21 cellular contexts compared by ENCODE assay signal in genomic region chr3:15476378-15476777, GRCh38. TPM values are rescaled to one million over a fixed set of nuclear protein-coding genes. Genes with fewer than 3 reads are reported as not detected.
DNase-seq lines count a peak whose midpoint lies in the region; ATAC-seq and TF ChIP-seq lines count a peak whose summit lies in the region.
"Had no signal": no experiment of that assay in that cellular context is flagged by ENCODE, and none has a peak within 500 bp of the region (broad histone marks: within the 10 kb centered on the region; RNA-seq: fewer than 3 reads in every experiment).

No MANE protein-coding gene starts in this region.

- H3K4me3 ChIP-seq in heart right ventricle (no peak overlapping the region), right cardiac atrium (ENCODE audit: low read length) (no peak overlapping the region), foreskin fibroblast (ENCODE audit: low read depth in 1 of 2, low read length in 2 of 2) (no peak overlapping the region), upper lobe of right lung (no peak overlapping the region)
- H3K4me3 ChIP-seq: esophagus squamous epithelium, HAP-1, thyroid gland had no signal

- ATAC-seq in heart right ventricle = peak in 6 of 8 donors; percentile 20 to 63 (median 48)
- no peak for ATAC-seq in right cardiac atrium
- no peak for ATAC-seq in upper lobe of right lung
- ATAC-seq in HG02840 (IDR thresholded peaks at IDR 0.05; ENCODE audit: low FRiP score, unreplicated experiment) = no peak
- ATAC-seq: activated T-helper 17 cell treated with anti-CD3 and anti-CD28 coated beads, Interleukin-2, amount 50 U/mL, for 72 hours; natural killer cell treated with Interleukin-12 subunit alpha and Interleukin-12 subunit beta and Interleukin-15 and Interleukin-18, amount 100 ng/mL, for 72 hours; Panc1 had no signal

- no peaks in the 10 kb centered on the region for H3K27me3 ChIP-seq in heart right ventricle
- H3K27me3 ChIP-seq in right cardiac atrium (ENCODE audit: control insufficient read depth, insufficient read depth) = no peaks in the 10 kb centered on the region
- no peaks in the 10 kb centered on the region for H3K27me3 ChIP-seq in upper lobe of right lung
- H3K27me3 ChIP-seq: esophagus squamous epithelium, thyroid gland had no signal

- 66 to 68% methylated on average over 3 of the region's 3 CpGs for WGBS in heart right ventricle, 2 donors
- WGBS in right cardiac atrium = 61% methylated on average over 3 of the region's 3 CpGs

- H3K36me3 ChIP-seq in heart right ventricle (peaks cover 0 to 14% (median 0%) of the 10 kb centered on the region in 9 donors), upper lobe of right lung (no peaks in the 10 kb centered on the region)
- H3K36me3 ChIP-seq: esophagus squamous epithelium, HAP-1, thyroid gland had no signal

- H3K4me1 ChIP-seq in heart right ventricle (peaks cover 0 to 41% (median 12%) of the 10 kb centered on the region in 9 donors), right cardiac atrium (ENCODE audit: control insufficient read depth, insufficient read depth, low read length) (peaks cover 7% of the 10 kb centered on the region), upper lobe of right lung (no peaks in the 10 kb centered on the region)
- H3K4me1 ChIP-seq: esophagus squamous epithelium, HAP-1, thyroid gland had no signal

- H3K9me3 ChIP-seq in heart right ventricle (peaks cover 0 to 7% (median 0%) of the 10 kb centered on the region in 11 donors), right cardiac atrium (ENCODE audit: control insufficient read depth, low read length) (no peaks in the 10 kb centered on the region), upper lobe of right lung (no peaks in the 10 kb centered on the region)
- H3K9me3 ChIP-seq: esophagus squamous epithelium, HAP-1, thyroid gland had no signal

- intact Hi-C loops in heart right ventricle (cut with DNase I) (no loop called here), right cardiac atrium (cut with DNase I) (no loop called here), upper lobe of right lung (cut with DNase I) (no loop called here)

- TF ChIP-seq CTCF in heart right ventricle (IDR thresholded peaks at IDR 0.05) (no peak), foreskin fibroblast (IDR thresholded peaks at IDR 0.05; ENCODE audit: low read depth, low read length) (no peak), upper lobe of right lung (IDR thresholded peaks at IDR 0.05) (no peak)

- DNase-seq in heart right ventricle = no peak
- no peak for DNase-seq in right cardiac atrium
- DNase-seq in SK-N-DZ (ENCODE audit: low spot score) = peak; percentile 38
- DNase-seq in foreskin fibroblast = peak; percentile 15 to 42
- DNase-seq in AG20443 (ENCODE audit: low spot score) = no peak
- DNase-seq in upper lobe of right lung = no peak
- DNase-seq in DMS153 (lab: John Stamatoyannopoulos, UW) = no peak
- DNase-seq: activated CD4-positive, alpha-beta T cell treated with anti-CD3 and anti-CD28 coated beads for 1 hour; CD4-positive, alpha-beta T cell; DND-41; esophagus squamous epithelium; KBM-7; kidney; NCI-H526 treated with DMSO at 0.1 percent for 48 hours; T1000; thyroid gland had no signal

- no peak overlapping the region for H3K27ac ChIP-seq in heart right ventricle
- no peak overlapping the region for H3K27ac ChIP-seq in right cardiac atrium (ENCODE audit: low read length)
- no peak overlapping the region for H3K27ac ChIP-seq in upper lobe of right lung
- H3K27ac ChIP-seq: esophagus squamous epithelium, thyroid gland had no signal

RNA-seq across cellular contexts. Expression of gene COLQ, which starts 45.1 kb away (rescaled TPM):
- 10 to 100 TPM in 7 of 10 donors, 1 to 10 TPM in 2, under 1 TPM in 1; 0.85 to 23.3 (median 14.9) TPM for total RNA-seq in heart right ventricle
- 1 to 10 TPM; 3.7 to 5.7 TPM for polyA plus RNA-seq in heart right ventricle
- 10 to 100 TPM in 1 of 4 donors, 1 to 10 TPM in 3; 1.7 to 18.9 (median 3.4) TPM for total RNA-seq in right cardiac atrium
- polyA plus RNA-seq in right cardiac atrium = 4.3 TPM
- polyA plus RNA-seq in SK-N-DZ (2014; cell fraction: cytosol; rRNA removed) = 3.4 and 4.7 TPM in 2 replicates
- polyA plus RNA-seq in SK-N-DZ (2014; cell fraction: nucleus; rRNA removed) = 12.5 and 15.5 TPM in 2 replicates
- 1.1 TPM for total RNA-seq in upper lobe of right lung

RNA-seq across cellular contexts. Expression of gene EAF1, which starts 49.0 kb away (rescaled TPM):
- total RNA-seq in heart right ventricle = 10 to 100 TPM in 2 of 10 donors, 1 to 10 TPM in 8; 7.0 to 12.4 (median 8.5) TPM
- 1 to 10 TPM; 2.3 to 4.3 TPM for polyA plus RNA-seq in heart right ventricle
- total RNA-seq in right cardiac atrium = 10 to 100 TPM in 1 of 4 donors, 1 to 10 TPM in 3; 6.7 to 13.1 (median 8.3) TPM
- 3.3 TPM for polyA plus RNA-seq in right cardiac atrium
- 38.8 and 43.8 TPM in 2 replicates for polyA plus RNA-seq in SK-N-DZ (2014; cell fraction: cytosol; rRNA removed)
- 13.9 and 14.0 TPM in 2 replicates for polyA plus RNA-seq in SK-N-DZ (2014; cell fraction: nucleus; rRNA removed)
- total RNA-seq in upper lobe of right lung = 24.6 TPM

RNA-seq across cellular contexts. Expression of gene METTL6, which starts 49.0 kb away (rescaled TPM):
- total RNA-seq in heart right ventricle (10 to 100 TPM in 2 of 10 donors, 1 to 10 TPM in 8; 7.1 to 11.3 (median 9.4) TPM), right cardiac atrium (10 to 100 TPM in 3 of 4 donors, 1 to 10 TPM in 1; 8.3 to 11.8 (median 10.6) TPM), upper lobe of right lung (14.4 TPM)
- polyA plus RNA-seq in heart right ventricle (10 to 100 TPM in 1 of 2 donors, 1 to 10 TPM in 1; 3.8 to 11.0 TPM), right cardiac atrium (8.8 TPM)
- polyA plus RNA-seq in SK-N-DZ (2014; cell fraction: cytosol; rRNA removed) = 39.9 and 42.4 TPM in 2 replicates
- polyA plus RNA-seq in SK-N-DZ (2014; cell fraction: nucleus; rRNA removed) = 21.4 and 25.9 TPM in 2 replicates

Comparison
In these comparisons a context has a peak if more than half of its experiments do, and no peak if none do; other contexts are left out.
1. ATAC-seq: peak in heart right ventricle (6 of 8); none in right cardiac atrium (0 of 2), upper lobe of right lung (single experiment) and HG02840 (single experiment).
2. DNase-seq: peak in SK-N-DZ (single experiment) and foreskin fibroblast (2 of 2); none in heart right ventricle (0 of 2), right cardiac atrium (0 of 3), AG20443 (single experiment), upper lobe of right lung (single experiment) and DMS153 (single experiment).